ENCODE assay signal across 8 cellular contexts in genomic region chr19:34481861-34482379, GRCh38. TPM values are rescaled to one million over a fixed set of nuclear protein-coding genes. Genes with fewer than 3 reads are reported as not detected.
DNase-seq lines count a peak whose midpoint lies in the region; ATAC-seq, FAIRE-seq and TF ChIP-seq lines count a peak whose summit lies in the region.

No MANE protein-coding gene starts in this region.

- peak overlapping the region; percentile 52; the same call in 1 of the 2 replicates for H3K27ac ChIP-seq in HCT116 (ENCODE audit: low read depth, low read length)
- no peak overlapping the region for H3K27ac ChIP-seq in subcutaneous abdominal adipose tissue (ENCODE audit: low read depth, low read length)

- H3K4me2 ChIP-seq in HCT116 (ENCODE audit: low read length): no peak overlapping the region

- ATAC-seq in HCT116 (peak; percentile 68), HG03565 (IDR thresholded peaks at IDR 0.05; ENCODE audit: unreplicated experiment) (no peak)

- no peaks in the 10 kb centered on the region for H3K9me3 ChIP-seq in HCT116 (ENCODE audit: control insufficient read depth in 1 of 2, insufficient read depth in 1 of 2, low read depth in 1 of 2, low read length in 2 of 2)
- H3K9me3 ChIP-seq in subcutaneous abdominal adipose tissue (ENCODE audit: control insufficient read depth in 5 of 5, low read length in 5 of 5): no peaks in the 10 kb centered on the region

- POLR2A ChIA-PET in HCT116 (lab: Charles Lee): no interaction called here

- TF ChIP-seq RAD21 in HCT116 (IDR thresholded peaks at IDR 0.05; ENCODE audit: low read depth): no peak

- CTCF ChIA-PET in HCT116 (lab: Charles Lee): no interaction called here

- DNase-seq in HCT116 (ENCODE audit: low read depth, low spot score) (no peak), bronchial epithelial cell (ENCODE audit: low read depth) (no peak), iris pigment epithelial cell (ENCODE audit: low read depth) (peak; percentile 72), NCI-H2196 treated with DMSO at 0.1 percent for 48 hours (lab: John Stamatoyannopoulos, UW; ENCODE audit: unreplicated experiment) (no peak), activated gamma-delta T cell treated with Interleukin-2 at 50 U/mL for 16 hours (no peak), OCI-M2 (lab: John Stamatoyannopoulos, UW; ENCODE audit: unreplicated experiment) (no peak)

- no peak for FAIRE-seq in bronchial epithelial cell (lab: Jason Lieb, UNC)

- no peak for TF ChIP-seq POLR2A in HCT116 (IDR thresholded peaks at IDR 0.05; ENCODE audit: borderline replicate concordance, extremely low read depth, insufficient read depth, insufficient read length)

- H3K36me3 ChIP-seq in HCT116 (ENCODE audit: control insufficient read depth in 1 of 2, insufficient read depth in 2 of 2, low read length in 2 of 2) (no peaks in the 10 kb centered on the region), bronchial epithelial cell (ENCODE audit: control insufficient read depth, insufficient read depth, low read length) (no peaks in the 10 kb centered on the region), subcutaneous abdominal adipose tissue (ENCODE audit: control insufficient read depth in 5 of 5, insufficient read depth in 5 of 5, low read length in 5 of 5) (no peaks in the 10 kb centered on the region)

- H3K4me1 ChIP-seq in HCT116 (ENCODE audit: control insufficient read depth in 1 of 2, insufficient read depth in 2 of 2, low read length in 2 of 2) (peaks cover 3 to 6% of the 10 kb centered on the region in 2 experiments; a peak in 3 of 4 replicates), subcutaneous abdominal adipose tissue (ENCODE audit: control insufficient read depth in 5 of 5, insufficient read depth in 5 of 5, low read length in 5 of 5) (peaks cover 0 to 36% (median 27%) of the 10 kb centered on the region in 5 donors)

- no peaks in the 10 kb centered on the region for H4K20me1 ChIP-seq in HCT116 (ENCODE audit: insufficient read depth)

- H2AFZ ChIP-seq in HCT116 (ENCODE audit: low read depth, low read length, poor library complexity, severe bottlenecking): no peak overlapping the region

- intact Hi-C loops in HCT116 (cut with micrococcal nuclease): no loop called here

- TF ChIP-seq CTCF in HCT116 (IDR thresholded peaks at IDR 0.05 in 2 of 3, conservative IDR thresholded peaks at IDR 0.05 in 1 of 3; ENCODE audit: borderline replicate concordance in 1 of 3, insufficient read depth in 1 of 3, low read depth in 2 of 3, low read length in 2 of 3) (no peak), bronchial epithelial cell (IDR thresholded peaks at IDR 0.05; ENCODE audit: insufficient read depth, low read length, severe bottlenecking) (no peak)

- peaks cover 6% of the 10 kb centered on the region; the same call in 1 of the 2 replicates for H3K79me2 ChIP-seq in HCT116 (ENCODE audit: insufficient read depth, low read length)

- no peak overlapping the region for H3K4me3 ChIP-seq in HCT116 (replicated peaks in 1 of 2; ENCODE audit: low read depth in 1 of 2, low read length in 2 of 2)
- peak overlapping the region; percentile 58 for H3K4me3 ChIP-seq in bronchial epithelial cell (ENCODE audit: low read depth, low read length)
- H3K4me3 ChIP-seq in subcutaneous abdominal adipose tissue (ENCODE audit: low read depth in 1 of 5, low read length in 5 of 5): peak overlapping the region in 4 of 5 donors; percentile 73 to 80 (median 78)

- H3K27me3 ChIP-seq in HCT116 (ENCODE audit: insufficient read depth, low read length): no peaks in the 10 kb centered on the region
- H3K27me3 ChIP-seq in bronchial epithelial cell (ENCODE audit: control insufficient read depth, insufficient read depth, low read length): no peaks in the 10 kb centered on the region
- no peaks in the 10 kb centered on the region for H3K27me3 ChIP-seq in subcutaneous abdominal adipose tissue (ENCODE audit: control insufficient read depth in 5 of 5, insufficient read depth in 4 of 5, low read length in 5 of 5)

- RAD21 ChIA-PET in HCT116 (lab: Charles Lee; ENCODE audit: low non-redundant PET in 1 of 2, low total read pairs in 2 of 2, uncharacterized antibody in 2 of 2, unreplicated experiment in 2 of 2): no interaction called here

- no peaks in the 10 kb centered on the region for H3K9me2 ChIP-seq in HCT116 (ENCODE audit: insufficient read depth)

- BruUV-seq in HCT116 (replicated peaks; lab: Mats Ljungman, UMichigan): no TSS peak

- H3K9ac ChIP-seq in HCT116 (ENCODE audit: low read length) (no peak overlapping the region), subcutaneous abdominal adipose tissue (ENCODE audit: low read length in 5 of 5) (peak overlapping the region in 2 of 5 donors; percentile 32 to 70)

TF ChIP-seq in HCT116, 20 proteins besides CTCF, POLR2A, EP300 and RAD21:
- TF ChIP-seq ZFX (IDR thresholded peaks at IDR 0.05) (0 out of 2 replicates have a peak, but pooled peaks have one; percentile 21), ELF1 (IDR thresholded peaks at IDR 0.05; ENCODE audit: borderline replicate concordance, low read depth) (no peak)

RNA-seq across cellular contexts. Expression of gene WTIP, which starts 0.4 kb away (rescaled TPM):
- total RNA-seq in HCT116 (2021; ENCODE audit: unreplicated experiment) (8.4 TPM), bronchial epithelial cell (40.3 and 43.9 TPM in 2 replicates)
- polyA plus RNA-seq in HCT116 (2012): 8.3 and 9.0 TPM in 2 replicates

RNA-seq across cellular contexts. Expression of gene UBA2, which starts 53.7 kb away (rescaled TPM):
- total RNA-seq in HCT116 (2021; ENCODE audit: unreplicated experiment) (121 TPM), bronchial epithelial cell (128 and 173 TPM in 2 replicates)
- 153 and 165 TPM in 2 replicates for polyA plus RNA-seq in HCT116 (2012)

Comparison
In these comparisons a context has a peak if more than half of its experiments do, and no peak if none do; other contexts are left out.
1. H3K4me3 ChIP-seq: peak in bronchial epithelial cell (single experiment) and subcutaneous abdominal adipose tissue (4 of 5); none in HCT116 (0 of 2).